In the genomic region with DNA sequence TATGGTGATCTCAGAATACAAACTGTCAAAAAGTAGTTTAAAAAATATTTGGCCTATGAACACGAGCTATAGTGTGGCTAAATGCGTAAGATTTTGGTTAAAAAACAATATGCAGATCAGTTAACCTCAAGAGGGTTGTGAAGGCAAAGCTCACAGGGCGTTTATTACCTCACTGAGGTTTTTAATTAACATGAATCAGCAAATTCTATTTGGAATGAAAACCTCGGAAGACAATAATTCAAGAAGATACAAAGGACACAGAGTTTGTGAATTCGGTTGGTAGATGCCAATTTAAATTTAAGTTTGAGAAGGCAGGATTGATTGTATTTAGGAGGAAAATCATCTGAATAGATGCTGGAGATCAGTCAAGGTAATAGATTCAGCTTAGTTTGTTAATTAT, we compare ENCODE assay signal across 1 cellular context.
TF ChIP-seq lines count a peak whose summit lies in the region.

No MANE protein-coding gene starts in this region.

TF ChIP-seq in GM23338, 12 proteins besides CTCF, POLR2A, EP300 and RAD21 (continued from another document):
- no peak for TF ChIP-seq ZNF462 (CRISPR knock-in tag; IDR thresholded peaks at IDR 0.05)
- no peak for TF ChIP-seq ZNF331 (CRISPR knock-in tag; IDR thresholded peaks at IDR 0.05; ENCODE audit: low read depth)
- TF ChIP-seq, protein P1, sequence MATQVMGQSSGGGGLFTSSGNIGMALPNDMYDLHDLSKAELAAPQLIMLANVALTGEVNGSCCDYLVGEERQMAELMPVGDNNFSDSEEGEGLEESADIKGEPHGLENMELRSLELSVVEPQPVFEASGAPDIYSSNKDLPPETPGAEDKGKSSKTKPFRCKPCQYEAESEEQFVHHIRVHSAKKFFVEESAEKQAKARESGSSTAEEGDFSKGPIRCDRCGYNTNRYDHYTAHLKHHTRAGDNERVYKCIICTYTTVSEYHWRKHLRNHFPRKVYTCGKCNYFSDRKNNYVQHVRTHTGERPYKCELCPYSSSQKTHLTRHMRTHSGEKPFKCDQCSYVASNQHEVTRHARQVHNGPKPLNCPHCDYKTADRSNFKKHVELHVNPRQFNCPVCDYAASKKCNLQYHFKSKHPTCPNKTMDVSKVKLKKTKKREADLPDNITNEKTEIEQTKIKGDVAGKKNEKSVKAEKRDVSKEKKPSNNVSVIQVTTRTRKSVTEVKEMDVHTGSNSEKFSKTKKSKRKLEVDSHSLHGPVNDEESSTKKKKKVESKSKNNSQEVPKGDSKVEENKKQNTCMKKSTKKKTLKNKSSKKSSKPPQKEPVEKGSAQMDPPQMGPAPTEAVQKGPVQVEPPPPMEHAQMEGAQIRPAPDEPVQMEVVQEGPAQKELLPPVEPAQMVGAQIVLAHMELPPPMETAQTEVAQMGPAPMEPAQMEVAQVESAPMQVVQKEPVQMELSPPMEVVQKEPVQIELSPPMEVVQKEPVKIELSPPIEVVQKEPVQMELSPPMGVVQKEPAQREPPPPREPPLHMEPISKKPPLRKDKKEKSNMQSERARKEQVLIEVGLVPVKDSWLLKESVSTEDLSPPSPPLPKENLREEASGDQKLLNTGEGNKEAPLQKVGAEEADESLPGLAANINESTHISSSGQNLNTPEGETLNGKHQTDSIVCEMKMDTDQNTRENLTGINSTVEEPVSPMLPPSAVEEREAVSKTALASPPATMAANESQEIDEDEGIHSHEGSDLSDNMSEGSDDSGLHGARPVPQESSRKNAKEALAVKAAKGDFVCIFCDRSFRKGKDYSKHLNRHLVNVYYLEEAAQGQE (IDR thresholded peaks at IDR 0.05; ENCODE audit: unreplicated experiment): no peak
- TF ChIP-seq STAT1 (IDR thresholded peaks at IDR 0.05; ENCODE audit: unreplicated experiment): no peak
- no peak for TF ChIP-seq ZNF114 (CRISPR knock-in tag; IDR thresholded peaks at IDR 0.05)
- TF ChIP-seq ETS1 (IDR thresholded peaks at IDR 0.05): no peak
TF ChIP-seq in GM23338: peak in this region for 0.
